Comparison of ENCODE assay signal across 13 cellular contexts in the genomic region with DNA sequence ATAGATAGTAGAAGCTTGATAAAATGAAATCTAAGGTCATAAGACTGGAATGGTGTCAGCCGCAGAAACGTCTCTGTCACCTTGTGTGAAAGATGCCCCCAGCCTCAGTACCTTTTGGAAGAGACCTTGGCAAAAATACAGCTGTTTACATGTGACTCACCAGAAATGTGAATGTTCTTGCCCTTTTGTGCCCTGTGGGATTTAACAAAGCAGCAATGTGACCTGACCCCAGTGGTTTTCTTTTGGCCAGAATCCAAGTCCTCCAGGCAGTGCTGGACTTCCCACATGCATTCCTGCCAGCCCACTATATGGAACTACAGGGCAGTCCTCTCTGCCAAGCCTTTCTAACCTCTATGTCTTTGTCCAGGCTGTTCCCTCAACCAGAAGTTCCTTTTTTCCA. TPM values are rescaled to one million over a fixed set of nuclear protein-coding genes. Genes with fewer than 3 reads are reported as not detected.
DNase-seq lines count a peak whose midpoint lies in the region; ATAC-seq and TF ChIP-seq lines count a peak whose summit lies in the region.
"Had no signal": no experiment of that assay in that cellular context is flagged by ENCODE, and none has a peak within 500 bp of the region (broad histone marks: within the 10 kb centered on the region; RNA-seq: fewer than 3 reads in every experiment).

No MANE protein-coding gene starts in this region.

- H3K9me3 ChIP-seq in CD4-positive, alpha-beta T cell (ENCODE audit: control insufficient read depth, low read length) = no peaks in the 10 kb centered on the region
- H3K9me3 ChIP-seq in vagina = no peaks in the 10 kb centered on the region
- H3K9me3 ChIP-seq: gastroesophageal sphincter had no signal

- peak overlapping the region; percentile 91 for H3K27ac ChIP-seq in CD4-positive, alpha-beta T cell (ENCODE audit: low read depth, low read length)
- H3K27ac ChIP-seq in vagina = no peak overlapping the region
- H3K27ac ChIP-seq: gastroesophageal sphincter, SK-N-MC had no signal

- H3K9me3 Mint-ChIP-seq in CD4-positive, alpha-beta T cell = no peaks in the 10 kb centered on the region
- H3K9me3 Mint-ChIP-seq in activated naive CD8-positive, alpha-beta T cell (ENCODE audit: low read depth) = no peaks in the 10 kb centered on the region
- no peaks in the 10 kb centered on the region for H3K9me3 Mint-ChIP-seq in immature natural killer cell

- H3K4me1 ChIP-seq in vagina = peaks cover 11% of the 10 kb centered on the region

- POLR2A ChIA-PET in CD4-positive, alpha-beta T cell (lab: Charles Lee) = interaction anchor here (0.6 to 18.0 kb wide), 11 partner anchors 11 to 157 kb away, joined by 3 to 683 read pairs (median 6); a partner anchor contains a TSS

- peak overlapping the region; percentile 56 for H3K4me3 Mint-ChIP-seq in CD4-positive, alpha-beta T cell
- H3K4me3 Mint-ChIP-seq in activated naive CD8-positive, alpha-beta T cell = peak overlapping the region; percentile 91
- no peak overlapping the region for H3K4me3 Mint-ChIP-seq in immature natural killer cell

- no peak overlapping the region for H3K4me3 ChIP-seq in vagina
- H3K4me3 ChIP-seq: gastroesophageal sphincter, SK-N-MC had no signal

- DNase-seq in CD4-positive, alpha-beta T cell = no peak
- DNase-seq in HT-29 (ENCODE audit: low spot score) (peak; percentile 64), kidney glomerular epithelial cell (lab: John Stamatoyannopoulos, UW) (peak; percentile 83), immature natural killer cell (no peak), COLO668 (lab: John Stamatoyannopoulos, UW; ENCODE audit: unreplicated experiment) (no peak), vagina (ENCODE audit: extremely low spot score in 2 of 2) (no peak)
- DNase-seq: activated T-cell treated with anti-CD3 and anti-CD28 coated beads, Interleukin-2, amount 50 U/mL, for 48 hours; GDM1; NCI-H1105 had no signal

- no peaks in the 10 kb centered on the region for H3K27me3 Mint-ChIP-seq in CD4-positive, alpha-beta T cell
- no peaks in the 10 kb centered on the region for H3K27me3 Mint-ChIP-seq in activated naive CD8-positive, alpha-beta T cell
- no peaks in the 10 kb centered on the region for H3K27me3 Mint-ChIP-seq in immature natural killer cell (ENCODE audit: low read depth in 3 of 3)

- H3K27ac Mint-ChIP-seq in CD4-positive, alpha-beta T cell = peak overlapping the region; percentile 99
- H3K27ac Mint-ChIP-seq in activated naive CD8-positive, alpha-beta T cell = peak overlapping the region; percentile 98
- peak overlapping the region in 2 of 6 donors; percentile 24 to 40 for H3K27ac Mint-ChIP-seq in immature natural killer cell

- no peaks in the 10 kb centered on the region for H3K36me3 Mint-ChIP-seq in CD4-positive, alpha-beta T cell (ENCODE audit: low read depth)
- H3K36me3 Mint-ChIP-seq in activated naive CD8-positive, alpha-beta T cell = peaks cover 9% of the 10 kb centered on the region
- H3K36me3 Mint-ChIP-seq in immature natural killer cell = no peaks in the 10 kb centered on the region

- no peak for TF ChIP-seq CTCF in CD4-positive, alpha-beta T cell (IDR thresholded peaks at IDR 0.05)
- TF ChIP-seq CTCF in vagina (IDR thresholded peaks at IDR 0.05) = no peak

- CTCF ChIA-PET in CD4-positive, alpha-beta T cell (lab: Charles Lee) = interaction anchor here (3.2 kb wide), 1 partner anchor 17 kb away, joined by 13 read pairs; no protein-coding TSS in a partner anchor

- no peaks in the 10 kb centered on the region for H3K27me3 ChIP-seq in CD4-positive, alpha-beta T cell (ENCODE audit: control insufficient read depth, insufficient read depth, low read length)
- H3K27me3 ChIP-seq in vagina = no peaks in the 10 kb centered on the region
- H3K27me3 ChIP-seq: gastroesophageal sphincter had no signal

- intact Hi-C loops in CD4-positive, alpha-beta T cell (cut with DNase I, micrococcal nuclease) = loop anchor here in 1 of 2 experiments (2.0 kb wide), 1 partner anchor 157 kb away; no protein-coding TSS in a partner anchor
- intact Hi-C loops in vagina (cut with DNase I) = loop anchor here (10.0 kb wide), 1 partner anchor 121 kb away; no protein-coding TSS in a partner anchor

- H3K4me1 Mint-ChIP-seq in CD4-positive, alpha-beta T cell (ENCODE audit: low read depth) = peaks cover 94% of the 10 kb centered on the region
- peaks cover 97% of the 10 kb centered on the region for H3K4me1 Mint-ChIP-seq in activated naive CD8-positive, alpha-beta T cell (ENCODE audit: low read depth)
- peaks cover 48 to 50% of the 10 kb centered on the region in 2 donors for H3K4me1 Mint-ChIP-seq in immature natural killer cell

- ATAC-seq in CD4-positive, alpha-beta T cell (ENCODE audit: poor library complexity) = no peak
- ATAC-seq in HG02973 (IDR thresholded peaks at IDR 0.05; ENCODE audit: unreplicated experiment) = no peak
- ATAC-seq: gastroesophageal sphincter had no signal

- no peak for TF ChIP-seq POLR2A in vagina (IDR thresholded peaks at IDR 0.05)

- no peaks in the 10 kb centered on the region for H3K36me3 ChIP-seq in vagina
- H3K36me3 ChIP-seq: gastroesophageal sphincter had no signal

RNA-seq across cellular contexts. Expression of a gene that starts 27.2 kb away (rescaled TPM):
- 10 to 100 TPM; 28.4 to 30.2 TPM for total RNA-seq in CD4-positive, alpha-beta T cell
- 2.9 TPM in 2 replicates for total RNA-seq in HT-29 (2014; rRNA removed; shearing (Covaris generic))
- 1 to 10 TPM; 3.5 to 7.3 (median 4.1) TPM for polyA plus RNA-seq in immature natural killer cell
- 5.4 TPM for total RNA-seq in vagina

Comparison
In these comparisons a context has a peak if more than half of its experiments do, and no peak if none do; other contexts are left out.
1. DNase-seq: peak in HT-29 (single experiment) and kidney glomerular epithelial cell (single experiment); none in CD4-positive, alpha-beta T cell (0 of 10), immature natural killer cell (0 of 3), COLO668 (single experiment) and vagina (0 of 2).
2. H3K4me3 Mint-ChIP-seq: peak in CD4-positive, alpha-beta T cell (single experiment) and activated naive CD8-positive, alpha-beta T cell (single experiment); none in immature natural killer cell (0 of 5).